ENCODE assay signal across 8 cellular contexts in genomic region chr19:10565567-10566407, GRCh38. TPM values are rescaled to one million over a fixed set of nuclear protein-coding genes. Genes with fewer than 3 reads are reported as not detected.
DNase-seq lines count a peak whose midpoint lies in the region; ATAC-seq and TF ChIP-seq lines count a peak whose summit lies in the region.

TSS of gene KRI1 (minus strand) at chr19:10566010. CDS start at chr19:10565999, 11 bp downstream.

- WGBS in GM23248 (ENCODE audit: low coverage in 1 of 2, low lambda C conversion rate in 2 of 2, missing lambda C conversion rate in 2 of 2), 2 experiments: 1 to 2% methylated on average over 53 to 70 of the region's 94 CpGs

- H3K79me2 ChIP-seq in GM23248 (ENCODE audit: insufficient read depth): peaks cover 28% of the 10 kb centered on the region
- peaks cover 29% of the 10 kb centered on the region for H3K79me2 ChIP-seq in fibroblast of lung (ENCODE audit: control insufficient read depth, insufficient read depth, low read length)

- H3F3A ChIP-seq in GM23248 (ENCODE audit: insufficient read depth): peaks cover 8% of the 10 kb centered on the region

- H3K4me3 ChIP-seq in GM23248 (peak within 1 kb of the TSS; percentile 80), fibroblast of lung (replicated peaks in 1 of 4; ENCODE audit: control extremely low read depth in 1 of 4, insufficient read depth in 1 of 4, low read depth in 3 of 4, low read length in 4 of 4) (peak within 1 kb of the TSS; percentile 70 to 94 (median 89))

- H2AFZ ChIP-seq in GM23248: peak within 1 kb of the TSS; percentile 90
- H2AFZ ChIP-seq in fibroblast of lung (ENCODE audit: low read length): peak within 1 kb of the TSS; percentile 81

- intact Hi-C loops in activated T-helper 1 cell treated with anti-CD3 and anti-CD28 coated beads, Interleukin-12 subunit alpha, Interleukin-12 subunit beta, Interleukin-2, Interleukin-4 antibody, amounts not matched to agents 30 ng/mL and 10 ng/mL and 1 ng/mL, durations not matched to agents 14 hours and 24 hours and 36 hours (cut with micrococcal nuclease): loop anchor here (1.0 to 5.0 kb wide), 12 partner anchors 89 to 532 kb away; partner anchors contain the start of genes CARM1, DNMT1, ICAM1 and ILF3

- POLR2A ChIA-PET in naive thymus-derived CD8-positive, alpha-beta T cell (lab: Charles Lee): interaction anchor here (0.7 to 8.6 kb wide), 12 partner anchors 13 to 463 kb away, joined by 3 to 159 read pairs (median 4); partner anchors contain the start of genes ANGPTL6, ATG4D, KEAP1 and TMED1

- H3K9ac ChIP-seq in GM23248 (peak within 1 kb of the TSS; percentile 87), fibroblast of lung (ENCODE audit: insufficient read depth, low read length) (peak within 1 kb of the TSS; percentile 89)

- peak within 1 kb of the TSS; percentile 95 for H3K4me3 Mint-ChIP-seq in activated T-helper 1 cell treated with anti-CD3 and anti-CD28 coated beads, Interleukin-12 subunit alpha, Interleukin-12 subunit beta, Interleukin-2, Interleukin-4 antibody, amounts not matched to agents 30 ng/mL and 10 ng/mL and 1 ng/mL, durations not matched to agents 14 hours and 24 hours and 36 hours
- peak within 1 kb of the TSS; percentile 83 to 100 (median 98) for H3K4me3 Mint-ChIP-seq in naive thymus-derived CD8-positive, alpha-beta T cell
- peak within 1 kb of the TSS; percentile 88 to 95 for H3K4me3 Mint-ChIP-seq in stimulated activated naive B cell treated with anti-CD40 and anti-IgM and Interleukin-4, amounts not matched to agents 10 μg/mL and 1 μg/mL and 100 μg/mL, for 72 hours

- no peaks in the 10 kb centered on the region for H3K36me3 ChIP-seq in GM23248 (ENCODE audit: low read depth)
- H3K36me3 ChIP-seq in fibroblast of lung (ENCODE audit: control insufficient read depth, insufficient read depth, low read length): no peaks in the 10 kb centered on the region

- no peaks in the 10 kb centered on the region for H3K9me3 Mint-ChIP-seq in activated T-helper 1 cell treated with anti-CD3 and anti-CD28 coated beads, Interleukin-12 subunit alpha, Interleukin-12 subunit beta, Interleukin-2, Interleukin-4 antibody, amounts not matched to agents 30 ng/mL and 10 ng/mL and 1 ng/mL, durations not matched to agents 14 hours and 24 hours and 36 hours
- no peaks in the 10 kb centered on the region for H3K9me3 Mint-ChIP-seq in naive thymus-derived CD8-positive, alpha-beta T cell
- no peaks in the 10 kb centered on the region for H3K9me3 Mint-ChIP-seq in stimulated activated naive B cell treated with anti-CD40 and anti-IgM and Interleukin-4, amounts not matched to agents 10 μg/mL and 1 μg/mL and 100 μg/mL, for 72 hours

- H3K9me2 ChIP-seq in GM23248 (ENCODE audit: insufficient read depth): no peaks in the 10 kb centered on the region

- no peaks in the 10 kb centered on the region for H4K20me1 ChIP-seq in GM23248 (ENCODE audit: insufficient read depth)
- H4K20me1 ChIP-seq in fibroblast of lung (ENCODE audit: control insufficient read depth, extremely low read depth, insufficient read depth, low read length): no peaks in the 10 kb centered on the region

- TF ChIP-seq CTCF in fibroblast of lung (conservative IDR thresholded peaks at IDR 0.05 in 1 of 2, IDR thresholded peaks at IDR 0.05 in 1 of 2; ENCODE audit: low read depth in 1 of 2, low read length in 2 of 2): peak in 1 of 2 donors; percentile 12

- H3K4me1 Mint-ChIP-seq in activated T-helper 1 cell treated with anti-CD3 and anti-CD28 coated beads, Interleukin-12 subunit alpha, Interleukin-12 subunit beta, Interleukin-2, Interleukin-4 antibody, amounts not matched to agents 30 ng/mL and 10 ng/mL and 1 ng/mL, durations not matched to agents 14 hours and 24 hours and 36 hours (ENCODE audit: low read depth): peaks cover 48% of the 10 kb centered on the region
- H3K4me1 Mint-ChIP-seq in naive thymus-derived CD8-positive, alpha-beta T cell: peaks cover 32 to 56% (median 53%) of the 10 kb centered on the region in 4 donors
- peaks cover 40 to 55% of the 10 kb centered on the region in 2 donors for H3K4me1 Mint-ChIP-seq in stimulated activated naive B cell treated with anti-CD40 and anti-IgM and Interleukin-4, amounts not matched to agents 10 μg/mL and 1 μg/mL and 100 μg/mL, for 72 hours

- peaks cover 31% of the 10 kb centered on the region for H3K36me3 Mint-ChIP-seq in activated T-helper 1 cell treated with anti-CD3 and anti-CD28 coated beads, Interleukin-12 subunit alpha, Interleukin-12 subunit beta, Interleukin-2, Interleukin-4 antibody, amounts not matched to agents 30 ng/mL and 10 ng/mL and 1 ng/mL, durations not matched to agents 14 hours and 24 hours and 36 hours (ENCODE audit: low read depth)
- peaks cover 5 to 23% (median 10%) of the 10 kb centered on the region in 3 donors for H3K36me3 Mint-ChIP-seq in naive thymus-derived CD8-positive, alpha-beta T cell
- H3K36me3 Mint-ChIP-seq in stimulated activated naive B cell treated with anti-CD40 and anti-IgM and Interleukin-4, amounts not matched to agents 10 μg/mL and 1 μg/mL and 100 μg/mL, for 72 hours: peaks cover 16 to 29% of the 10 kb centered on the region in 2 donors

- ATAC-seq in naive thymus-derived CD8-positive, alpha-beta T cell: peak; percentile 47 to 52
- ATAC-seq in stimulated activated naive B cell treated with anti-CD40 and anti-IgM and Interleukin-4, amounts not matched to agents 10 μg/mL and 1 μg/mL and 100 μg/mL, for 72 hours (replicated peaks): peak; percentile 56 to 61

- H3K4me1 ChIP-seq in GM23248 (ENCODE audit: insufficient read depth) (peaks cover 18% of the 10 kb centered on the region; the same call in 1 of the 2 replicates), fibroblast of lung (ENCODE audit: control insufficient read depth, extremely low read depth, insufficient read depth, low read length) (peaks cover 18% of the 10 kb centered on the region)

- in situ Hi-C loops in GM23248 (cut with MboI): no loop called here

- H3K27ac ChIP-seq in GM23248: peak within 1 kb of the TSS; percentile 64
- peak within 1 kb of the TSS; percentile 84 for H3K27ac ChIP-seq in fibroblast of lung (ENCODE audit: insufficient read depth, low read length)

- H3K27me3 Mint-ChIP-seq in activated T-helper 1 cell treated with anti-CD3 and anti-CD28 coated beads, Interleukin-12 subunit alpha, Interleukin-12 subunit beta, Interleukin-2, Interleukin-4 antibody, amounts not matched to agents 30 ng/mL and 10 ng/mL and 1 ng/mL, durations not matched to agents 14 hours and 24 hours and 36 hours (ENCODE audit: insufficient read depth): no peaks in the 10 kb centered on the region
- H3K27me3 Mint-ChIP-seq in naive thymus-derived CD8-positive, alpha-beta T cell: no peaks in the 10 kb centered on the region
- no peaks in the 10 kb centered on the region for H3K27me3 Mint-ChIP-seq in stimulated activated naive B cell treated with anti-CD40 and anti-IgM and Interleukin-4, amounts not matched to agents 10 μg/mL and 1 μg/mL and 100 μg/mL, for 72 hours

- H3K4me2 ChIP-seq in GM23248 (ENCODE audit: unreplicated experiment) (peak within 1 kb of the TSS; percentile 75), fibroblast of lung (ENCODE audit: extremely low read depth, insufficient read depth, low read length) (peak within 1 kb of the TSS; percentile 85)

- H3K9me3 ChIP-seq in GM23248 (ENCODE audit: low read depth): no peaks in the 10 kb centered on the region
- no peaks in the 10 kb centered on the region for H3K9me3 ChIP-seq in fibroblast of lung (ENCODE audit: control insufficient read depth, insufficient read depth, low read depth, low read length)

- H3K27me3 ChIP-seq in GM23248 (replicated peaks; ENCODE audit: insufficient read depth) (no peaks in the 10 kb centered on the region), fibroblast of lung (ENCODE audit: control insufficient read depth, insufficient read depth, low read length) (no peaks in the 10 kb centered on the region)

- DNase-seq in Daoy (ENCODE audit: low read depth) (peak; percentile 99), GM23248 (peak; percentile 99), LHCN-M2 (ENCODE audit: low read depth) (peak; percentile 95), RPMI7951 (ENCODE audit: low read depth) (peak; percentile 96), fibroblast of lung (ENCODE audit: low read depth in 2 of 2) (peak; percentile 93 to 97)
- DNase-seq in activated T-helper 1 cell treated with anti-CD3 and anti-CD28 coated beads, Interleukin-12 subunit alpha, Interleukin-12 subunit beta, Interleukin-2, Interleukin-4 antibody, amounts not matched to agents 30 ng/mL and 10 ng/mL and 1 ng/mL, durations not matched to agents 14 hours and 24 hours and 36 hours (ENCODE audit: low spot score): peak; percentile 100
- peak; percentile 95 to 99 (median 98) for DNase-seq in naive thymus-derived CD8-positive, alpha-beta T cell
- DNase-seq in stimulated activated naive B cell treated with anti-CD40 and anti-IgM and Interleukin-4, amounts not matched to agents 10 μg/mL and 1 μg/mL and 100 μg/mL, for 72 hours: peak; percentile 97

- H3K27ac Mint-ChIP-seq in activated T-helper 1 cell treated with anti-CD3 and anti-CD28 coated beads, Interleukin-12 subunit alpha, Interleukin-12 subunit beta, Interleukin-2, Interleukin-4 antibody, amounts not matched to agents 30 ng/mL and 10 ng/mL and 1 ng/mL, durations not matched to agents 14 hours and 24 hours and 36 hours: peak within 1 kb of the TSS; percentile 96
- peak within 1 kb of the TSS; percentile 88 to 99 (median 98) for H3K27ac Mint-ChIP-seq in naive thymus-derived CD8-positive, alpha-beta T cell
- H3K27ac Mint-ChIP-seq in stimulated activated naive B cell treated with anti-CD40 and anti-IgM and Interleukin-4, amounts not matched to agents 10 μg/mL and 1 μg/mL and 100 μg/mL, for 72 hours: peak within 1 kb of the TSS; percentile 98

RNA-seq across cellular contexts. Expression of gene KRI1, which starts in this region (rescaled TPM):
- total RNA-seq in Daoy (2014; rRNA removed; shearing (Covaris generic)): 22.0 and 30.9 TPM in 2 replicates
- 10.5 and 11.3 TPM in 2 replicates for total RNA-seq in GM23248 (2014; rRNA removed; shearing (Covaris generic))
- polyA plus RNA-seq in GM23248 (2016; fragmentation: Nextera tagmentation; extraction: Ambion mirVana) (14.9 and 15.1 TPM in 2 replicates), fibroblast of lung (9.4 and 12.6 TPM in 2 replicates)
- total RNA-seq in LHCN-M2 (2014; rRNA removed) (21.7 and 22.0 TPM in 2 replicates), fibroblast of lung (8.6 and 10.0 TPM in 2 replicates)
- 13.5 TPM for polyA plus RNA-seq in LHCN-M2 (2012)
- total RNA-seq in RPMI7951 (2014; rRNA removed; shearing (Covaris generic)): 10.1 and 12.1 TPM in 2 replicates
- total RNA-seq in activated T-helper 1 cell treated with anti-CD3 and anti-CD28 coated beads, Interleukin-12 subunit alpha, Interleukin-12 subunit beta, Interleukin-2, Interleukin-4 antibody, amounts not matched to agents 30 ng/mL and 10 ng/mL and 1 ng/mL, durations not matched to agents 14 hours and 24 hours and 36 hours: 91.1 and 91.8 TPM in 2 replicates
- polyA plus RNA-seq in fibroblast of lung (2012): 11.8 and 15.9 TPM in 2 replicates
- polyA minus RNA-seq in fibroblast of lung (ENCODE audit: low replicate concordance): 7.6 and 17.5 TPM in 2 replicates
- 10 to 100 TPM; 57.8 to 68.4 TPM for total RNA-seq in naive thymus-derived CD8-positive, alpha-beta T cell
- polyA plus RNA-seq in naive thymus-derived CD8-positive, alpha-beta T cell: 10 to 100 TPM; 12.8 to 46.9 (median 20.9) TPM

Comparison
In these comparisons a context has a peak if more than half of its experiments do, and no peak if none do; other contexts are left out.
1. Peak in every context shown above with its lines: DNase-seq, ATAC-seq, H3K4me3 ChIP-seq and H3K27ac ChIP-seq.